In the genomic region with DNA sequence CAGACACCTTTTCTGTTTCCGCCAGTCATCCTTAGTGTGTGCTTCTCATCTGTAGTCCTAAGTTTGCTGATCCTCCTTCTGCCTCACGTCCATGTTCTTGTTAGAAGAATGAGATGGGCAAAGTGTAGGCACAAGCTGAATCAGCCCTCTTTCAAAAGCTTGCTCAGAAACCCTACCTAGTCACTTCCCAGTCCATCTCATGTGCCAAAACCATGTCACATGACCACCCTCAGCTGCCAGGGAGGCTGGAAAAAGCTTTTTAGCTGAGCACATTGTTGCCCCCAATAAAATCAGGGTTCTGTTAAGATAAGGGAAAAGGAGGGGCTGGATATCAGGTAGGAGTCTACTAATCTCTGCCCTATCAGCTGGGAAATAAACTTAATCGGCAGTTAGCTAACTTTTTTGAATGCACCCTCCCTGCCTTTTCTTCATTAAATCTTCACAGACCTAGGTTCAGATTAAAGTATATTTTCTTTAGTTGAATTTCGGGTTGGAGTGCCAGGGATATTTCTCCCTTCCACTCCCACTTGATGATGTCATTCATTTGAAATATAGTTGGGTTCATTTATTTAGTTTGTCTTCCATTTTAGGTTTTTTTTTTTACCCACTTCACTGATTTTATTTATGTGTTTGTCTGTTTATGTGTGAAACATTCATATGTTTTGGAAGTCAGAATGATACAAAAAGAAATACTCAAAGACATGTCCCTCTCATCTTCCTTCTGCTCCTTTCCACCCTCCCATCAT, we compare ENCODE assay signal across 1 cellular context.
TF ChIP-seq lines count a peak whose summit lies in the region.

No MANE protein-coding gene starts in this region.

TF ChIP-seq in IMR-90, 13 proteins besides CTCF, POLR2A, EP300 and RAD21 (continued from another document):
- TF ChIP-seq NFE2L2 (IDR thresholded peaks at IDR 0.05; ENCODE audit: low read depth, low read length), result no peak
TF ChIP-seq in IMR-90: peak in this region for 1.
